ENCODE assay signal across 1 cellular context in genomic region chr13:53137777-53138176, GRCh38.
TF ChIP-seq lines count a peak whose summit lies in the region.

No MANE protein-coding gene starts in this region.

TF ChIP-seq in SK-N-SH, 30 proteins besides CTCF, POLR2A, EP300 and RAD21 (continued from another document):
- TF ChIP-seq REST (IDR thresholded peaks at IDR 0.05; ENCODE audit: low read depth, low read length) (no peak), MEF2A (IDR thresholded peaks at IDR 0.05; ENCODE audit: borderline replicate concordance, low read depth) (no peak), NFIC (IDR thresholded peaks at IDR 0.05; ENCODE audit: borderline replicate concordance) (no peak), MXI1 (IDR thresholded peaks at IDR 0.05; ENCODE audit: low read depth, low read length) (no peak), RFX5 (IDR thresholded peaks at IDR 0.05; ENCODE audit: low read length) (no peak), TEAD4 (IDR thresholded peaks at IDR 0.05; ENCODE audit: borderline replicate concordance, insufficient read depth) (no peak), RXRA (IDR thresholded peaks at IDR 0.05; ENCODE audit: borderline replicate concordance, low read depth) (no peak), GATA2 (CRISPR knock-in tag; IDR thresholded peaks at IDR 0.05) (no peak), ZBTB33 (IDR thresholded peaks at IDR 0.05; ENCODE audit: borderline replicate concordance, low read depth) (no peak), ELF1 (IDR thresholded peaks at IDR 0.05) (no peak), EZH2phosphoT487 (IDR thresholded peaks at IDR 0.05; ENCODE audit: borderline replicate concordance, low read depth) (no peak), FOXM1 (IDR thresholded peaks at IDR 0.05; ENCODE audit: low read depth) (no peak), FOXJ3 (CRISPR knock-in tag; IDR thresholded peaks at IDR 0.05) (no peak)
- TF ChIP-seq, protein P1, sequence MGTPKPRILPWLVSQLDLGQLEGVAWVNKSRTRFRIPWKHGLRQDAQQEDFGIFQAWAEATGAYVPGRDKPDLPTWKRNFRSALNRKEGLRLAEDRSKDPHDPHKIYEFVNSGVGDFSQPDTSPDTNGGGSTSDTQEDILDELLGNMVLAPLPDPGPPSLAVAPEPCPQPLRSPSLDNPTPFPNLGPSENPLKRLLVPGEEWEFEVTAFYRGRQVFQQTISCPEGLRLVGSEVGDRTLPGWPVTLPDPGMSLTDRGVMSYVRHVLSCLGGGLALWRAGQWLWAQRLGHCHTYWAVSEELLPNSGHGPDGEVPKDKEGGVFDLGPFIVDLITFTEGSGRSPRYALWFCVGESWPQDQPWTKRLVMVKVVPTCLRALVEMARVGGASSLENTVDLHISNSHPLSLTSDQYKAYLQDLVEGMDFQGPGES (IDR thresholded peaks at IDR 0.05; ENCODE audit: low read depth, low read length), result no peak
- TF ChIP-seq, protein P2, sequence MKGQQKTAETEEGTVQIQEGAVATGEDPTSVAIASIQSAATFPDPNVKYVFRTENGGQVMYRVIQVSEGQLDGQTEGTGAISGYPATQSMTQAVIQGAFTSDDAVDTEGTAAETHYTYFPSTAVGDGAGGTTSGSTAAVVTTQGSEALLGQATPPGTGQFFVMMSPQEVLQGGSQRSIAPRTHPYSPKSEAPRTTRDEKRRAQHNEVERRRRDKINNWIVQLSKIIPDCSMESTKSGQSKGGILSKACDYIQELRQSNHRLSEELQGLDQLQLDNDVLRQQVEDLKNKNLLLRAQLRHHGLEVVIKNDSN (IDR thresholded peaks at IDR 0.05; ENCODE audit: borderline replicate concordance, low read depth), result no peak
